ENCODE assay signal across 13 cellular contexts in the genomic region with DNA sequence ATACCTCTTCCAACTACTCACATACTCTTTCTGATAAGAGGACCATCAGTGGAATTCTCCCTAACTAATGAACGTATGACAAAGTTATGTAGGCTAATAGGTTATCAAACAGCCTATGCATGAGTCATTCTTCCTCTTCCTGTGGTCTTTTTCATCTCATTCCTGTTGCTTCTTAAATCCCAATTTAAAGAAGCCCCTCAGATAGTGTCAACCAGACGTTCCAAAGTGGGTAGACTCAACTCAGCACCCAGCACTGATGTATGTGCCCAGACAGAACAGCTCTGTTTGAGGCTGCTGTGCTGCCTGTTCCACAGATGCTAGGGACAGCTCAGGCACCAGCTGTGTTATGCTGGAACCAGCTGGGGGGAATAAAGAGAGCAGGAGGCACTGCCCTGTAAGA. TPM values are rescaled to one million over a fixed set of nuclear protein-coding genes. Genes with fewer than 3 reads are reported as not detected.
DNase-seq lines count a peak whose midpoint lies in the region; ATAC-seq lines count a peak whose summit lies in the region.
"Had no signal": no experiment of that assay in that cellular context is flagged by ENCODE, and none has a peak within 500 bp of the region (broad histone marks: within the 10 kb centered on the region; RNA-seq: fewer than 3 reads in every experiment).

No MANE protein-coding gene starts in this region.

- peaks cover 33 to 66% (median 58%) of the 10 kb centered on the region in 4 donors for H3K4me1 Mint-ChIP-seq in naive thymus-derived CD8-positive, alpha-beta T cell

- peaks cover 0 to 4% (median 0%) of the 10 kb centered on the region in 9 donors for H3K9me3 Mint-ChIP-seq in naive thymus-derived CD8-positive, alpha-beta T cell

- peak; percentile 56 for DNase-seq in DMS 273 (lab: John Stamatoyannopoulos, UW; ENCODE audit: unreplicated experiment)
- DNase-seq in DMS 273 treated with DMSO at 0.1 percent for 48 hours (lab: John Stamatoyannopoulos, UW): no peak
- peak; percentile 75 to 86 for DNase-seq in NCI-H524 (lab: John Stamatoyannopoulos, UW)
- DNase-seq in naive thymus-derived CD8-positive, alpha-beta T cell: no peak
- no peak for DNase-seq in cerebellum (ENCODE audit: low spot score)
- DNase-seq in effector CD4-positive, alpha-beta T cell: no peak
- no peak for DNase-seq in cerebellar cortex (ENCODE audit: low spot score)
- DNase-seq: body of pancreas; MM.1S; OCI-M1; stimulated activated CD4-positive, alpha-beta T cell treated with anti-CD3 and anti-CD28 coated beads, Interleukin-15, amount 100 ng/mL, for 24 hours had no signal

- ATAC-seq in GM21737 (IDR thresholded peaks at IDR 0.05; ENCODE audit: unreplicated experiment): peak; percentile 37
- peak; percentile 22 to 50 for ATAC-seq in naive thymus-derived CD8-positive, alpha-beta T cell
- ATAC-seq: body of pancreas, gastroesophageal sphincter had no signal

- H3K36me3 Mint-ChIP-seq in naive thymus-derived CD8-positive, alpha-beta T cell: no peaks in the 10 kb centered on the region

- no peaks in the 10 kb centered on the region for H3K27me3 Mint-ChIP-seq in naive thymus-derived CD8-positive, alpha-beta T cell

- H3K27ac Mint-ChIP-seq in naive thymus-derived CD8-positive, alpha-beta T cell: peak overlapping the region in 6 of 10 donors; percentile 20 to 77 (median 42)

- POLR2A ChIA-PET in naive thymus-derived CD8-positive, alpha-beta T cell (lab: Charles Lee): no interaction called here

- peak overlapping the region in 5 of 10 donors; percentile 5 to 67 (median 20) for H3K4me3 Mint-ChIP-seq in naive thymus-derived CD8-positive, alpha-beta T cell

RNA-seq across cellular contexts. Expression of gene CXCR4, which starts 52.6 kb away (rescaled TPM):
- 100 to 1,000 TPM; 366 TPM for total RNA-seq in naive thymus-derived CD8-positive, alpha-beta T cell
- polyA plus RNA-seq in naive thymus-derived CD8-positive, alpha-beta T cell: 1,000 to 10,000 TPM in 1 of 3 donors, 100 to 1,000 TPM in 2; 439 to 1,161 (median 485) TPM
- total RNA-seq in cerebellum: 110 TPM

Comparison
In these comparisons a context has a peak if more than half of its experiments do, and no peak if none do; other contexts are left out.
1. DNase-seq: peak in DMS 273 (single experiment) and NCI-H524 (2 of 2); none in DMS 273 treated with DMSO at 0.1 percent for 48 hours (single experiment), naive thymus-derived CD8-positive, alpha-beta T cell (0 of 10), cerebellum (single experiment), effector CD4-positive, alpha-beta T cell (single experiment) and cerebellar cortex (single experiment).